Comparison of ENCODE assay signal across 8 cellular contexts in genomic region chr15:82647045-82647834, GRCh38. TPM values are rescaled to one million over a fixed set of nuclear protein-coding genes. Genes with fewer than 3 reads are reported as not detected.
DNase-seq lines count a peak whose midpoint lies in the region; ATAC-seq and TF ChIP-seq lines count a peak whose summit lies in the region.

CPEB1 (minus strand) TSS chr15:82647363; CDS start chr15:82628459, 18,904 bp downstream.

- H3K4me1 Mint-ChIP-seq in GM23338: peaks cover 4% of the 10 kb centered on the region
- H3K4me1 Mint-ChIP-seq in T-helper 2 cell treated with Interferon-gamma antibody and Interleukin-4, amounts not matched to agents 5 μg/mL and 100 μg/mL, for 36 hours (ENCODE audit: low read depth): peaks cover 2% of the 10 kb centered on the region

- H3F3A ChIP-seq in GM23338 (replicated peaks; ENCODE audit: low read depth): peaks cover 9% of the 10 kb centered on the region; the same call in 1 of the 2 replicates

- no peaks in the 10 kb centered on the region for H3K9me2 ChIP-seq in GM23338 (ENCODE audit: insufficient read depth)

- H3K79me2 ChIP-seq in GM23338 (replicated peaks; ENCODE audit: insufficient read depth): no peaks in the 10 kb centered on the region

- no peaks in the 10 kb centered on the region for H3K36me3 Mint-ChIP-seq in GM23338 (ENCODE audit: low read depth)
- H3K36me3 Mint-ChIP-seq in T-helper 2 cell treated with Interferon-gamma antibody and Interleukin-4, amounts not matched to agents 5 μg/mL and 100 μg/mL, for 36 hours (ENCODE audit: low read depth): no peaks in the 10 kb centered on the region

- H2AFZ ChIP-seq in GM23338: peak within 1 kb of the TSS; percentile 94

- no peak within 1 kb of the TSS for H3K27ac Mint-ChIP-seq in GM23338
- H3K27ac Mint-ChIP-seq in T-helper 2 cell treated with Interferon-gamma antibody and Interleukin-4, amounts not matched to agents 5 μg/mL and 100 μg/mL, for 36 hours: no peak within 1 kb of the TSS

- no peaks in the 10 kb centered on the region for H4K20me1 ChIP-seq in GM23338 (replicated peaks; ENCODE audit: insufficient read depth)

- H3K27me3 ChIP-seq in GM23338 (ENCODE audit: insufficient read depth): peaks cover 65% of the 10 kb centered on the region

- peak within 1 kb of the TSS; percentile 89 for H3K4me2 ChIP-seq in GM23338

- no peak within 1 kb of the TSS for H3K27ac ChIP-seq in GM23338 (ENCODE audit: low read depth)

- H3K36me3 ChIP-seq in GM23338 (ENCODE audit: insufficient read depth): no peaks in the 10 kb centered on the region

- peak; percentile 37 for ATAC-seq in GM23338
- ATAC-seq in HG03457 (IDR thresholded peaks at IDR 0.05; ENCODE audit: unreplicated experiment): no peak

- peaks cover 8% of the 10 kb centered on the region; the same call in 1 of the 2 replicates for H3K4me1 ChIP-seq in GM23338 (ENCODE audit: insufficient read depth)

- peak in 1 of 2 experiments; percentile 35; a peak in 1 of 4 replicates for TF ChIP-seq CTCF in GM23338 (conservative IDR thresholded peaks at IDR 0.05; ENCODE audit: low read depth in 2 of 2)
- no peak for TF ChIP-seq CTCF in cardiac fibroblast (IDR thresholded peaks at IDR 0.05; ENCODE audit: low read depth, low read length)

- H3K9me3 Mint-ChIP-seq in GM23338: peaks cover 3% of the 10 kb centered on the region; the same call in 2 of the 3 replicates
- no peaks in the 10 kb centered on the region for H3K9me3 Mint-ChIP-seq in T-helper 2 cell treated with Interferon-gamma antibody and Interleukin-4, amounts not matched to agents 5 μg/mL and 100 μg/mL, for 36 hours

- H3K4me3 ChIP-seq in GM23338: peak within 1 kb of the TSS; percentile 62
- peak within 1 kb of the TSS; percentile 32 to 37 for H3K4me3 ChIP-seq in cardiac fibroblast (replicated peaks in 1 of 2; ENCODE audit: low read depth in 2 of 2, low read length in 2 of 2)

- H3K4me3 Mint-ChIP-seq in GM23338: peak within 1 kb of the TSS; percentile 71
- H3K4me3 Mint-ChIP-seq in T-helper 2 cell treated with Interferon-gamma antibody and Interleukin-4, amounts not matched to agents 5 μg/mL and 100 μg/mL, for 36 hours: peak within 1 kb of the TSS; percentile 68

- H3K27me3 Mint-ChIP-seq in GM23338 (ENCODE audit: insufficient read depth, low read depth, poor library complexity): peaks cover 53% of the 10 kb centered on the region
- H3K27me3 Mint-ChIP-seq in T-helper 2 cell treated with Interferon-gamma antibody and Interleukin-4, amounts not matched to agents 5 μg/mL and 100 μg/mL, for 36 hours (ENCODE audit: low read depth): peaks cover 55% of the 10 kb centered on the region

- DNase-seq in AG08395 (ENCODE audit: low spot score): peak; percentile 60
- peak; percentile 75 for DNase-seq in GM23338 (ENCODE audit: low spot score)
- DNase-seq in T-helper 2 cell treated with Interferon-gamma antibody and Interleukin-4, amounts not matched to agents 5 μg/mL and 100 μg/mL, for 36 hours (ENCODE audit: low spot score): peak; percentile 7
- peak; percentile 27 to 47 for DNase-seq in cardiac fibroblast (ENCODE audit: low read depth in 2 of 2)
- peak; percentile 25 for DNase-seq in iris pigment epithelial cell (ENCODE audit: low read depth)
- peak; percentile 53 for DNase-seq in stimulated activated CD4-positive, alpha-beta T cell treated with anti-CD3 and anti-CD28 coated beads, Interleukin-15, amount 100 ng/mL, for 24 hours
- no peak for DNase-seq in mucosa of gallbladder (ENCODE audit: low spot score)

TF ChIP-seq in GM23338, 12 proteins besides CTCF, POLR2A, EP300 and RAD21:
- TF ChIP-seq ZNF114 (CRISPR knock-in tag; IDR thresholded peaks at IDR 0.05) (no peak), ZNF462 (CRISPR knock-in tag; IDR thresholded peaks at IDR 0.05) (no peak), NANOG (IDR thresholded peaks at IDR 0.05; ENCODE audit: borderline replicate concordance) (no peak)

RNA-seq across cellular contexts. Expression of gene CPEB1, which starts in this region (rescaled TPM):
- total RNA-seq in GM23338 (2014; rRNA removed; shearing (Covaris generic)): 7.0 and 9.4 TPM in 2 replicates
- 4.1 and 5.2 TPM in 2 replicates for polyA plus RNA-seq in GM23338 (2016; fragmentation: Nextera tagmentation; extraction: Ambion mirVana)
- 4.8 TPM for total RNA-seq in mucosa of gallbladder
